1 cellular context compared by ENCODE assay signal in genomic region chr11:46719048-46719542, GRCh38.
TF ChIP-seq lines count a peak whose summit lies in the region.

Gene F2, plus strand, starts transcription at chr11:46719213. Its CDS starts 23 bp downstream, at chr11:46719236.

TF ChIP-seq in endothelial cell of umbilical vein, 7 proteins besides CTCF, POLR2A, EP300 and RAD21:
- TF ChIP-seq JUN (IDR thresholded peaks at IDR 0.05; ENCODE audit: borderline replicate concordance, insufficient read depth, insufficient read length, low read depth) (no peak), POLR2AphosphoS5 (IDR thresholded peaks at IDR 0.05; ENCODE audit: insufficient read depth, low read depth, low read length) (no peak)
